In the genomic region with DNA sequence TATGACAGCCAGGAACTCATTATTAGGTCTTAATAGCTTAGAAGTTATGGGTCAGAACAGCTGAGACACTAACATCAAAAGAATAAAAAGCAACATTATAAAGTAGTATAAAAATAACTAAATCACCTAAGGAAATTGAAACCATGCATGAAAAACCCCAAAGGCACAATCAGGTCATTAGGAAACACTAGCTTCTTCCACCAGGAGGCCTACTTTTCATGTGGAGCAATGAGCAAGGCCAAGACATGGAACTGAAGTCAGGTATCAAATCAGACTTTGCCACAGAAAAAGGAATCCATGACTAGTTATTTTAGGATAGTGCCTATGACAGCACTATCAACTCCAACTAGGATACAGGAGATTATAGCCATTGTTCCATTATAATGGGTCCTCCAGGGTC, we compare ENCODE assay signal across 11 cellular contexts. TPM values are rescaled to one million over a fixed set of nuclear protein-coding genes. Genes with fewer than 3 reads are reported as not detected.
DNase-seq lines count a peak whose midpoint lies in the region; ATAC-seq, FAIRE-seq and TF ChIP-seq lines count a peak whose summit lies in the region.
"Had no signal": no experiment of that assay in that cellular context is flagged by ENCODE, and none has a peak within 500 bp of the region (broad histone marks: within the 10 kb centered on the region; RNA-seq: fewer than 3 reads in every experiment).

No MANE protein-coding gene starts in this region.

- no peak overlapping the region for H2AFZ ChIP-seq in Loucy (ENCODE audit: low read length)

- DNase-seq in activated T-cell treated with anti-CD3 and anti-CD28 coated beads, Interleukin-2, amount 50 U/mL, for 4 hours, result no peak
- DNase-seq in activated T-cell treated with anti-CD3 and anti-CD28 coated beads for 4 hours (no peak), bronchial epithelial cell (ENCODE audit: low read depth) (peak; percentile 11), retinal pigment epithelial cell (ENCODE audit: low read depth) (no peak)
- no peak for DNase-seq in effector CD8-positive, alpha-beta T cell (lab: John Stamatoyannopoulos, UW)
- no peak for DNase-seq in stimulated activated CD4-positive, alpha-beta T cell treated with anti-CD3 and anti-CD28 coated beads, Interleukin-2, amount 100 ng/mL, for 24 hours
- DNase-seq: activated naive CD8-positive, alpha-beta T cell treated with anti-CD3 and anti-CD28 coated beads, Interleukin-2, amount 10 ng/mL, durations not matched to agents 7 days and 5 days; foreskin melanocyte; spleen had no signal

- no peak for FAIRE-seq in bronchial epithelial cell (lab: Jason Lieb, UNC)

- peaks cover 47% of the 10 kb centered on the region for H3K36me3 Mint-ChIP-seq in activated T-cell treated with anti-CD3 and anti-CD28 coated beads, Interleukin-2, amount 50 U/mL, for 4 hours (ENCODE audit: insufficient read depth)

- ATAC-seq in activated T-cell treated with anti-CD3 and anti-CD28 coated beads, Interleukin-2, amount 50 U/mL, for 4 hours, result no peak
- no peak for ATAC-seq in HG03354 (IDR thresholded peaks at IDR 0.05; ENCODE audit: poor library complexity, severe bottlenecking, unreplicated experiment)

- peak overlapping the region; percentile 38 for H3K4me3 Mint-ChIP-seq in activated T-cell treated with anti-CD3 and anti-CD28 coated beads, Interleukin-2, amount 50 U/mL, for 4 hours
- H3K4me3 Mint-ChIP-seq: activated naive CD8-positive, alpha-beta T cell treated with anti-CD3 and anti-CD28 coated beads, Interleukin-2, amount 10 ng/mL, durations not matched to agents 7 days and 5 days had no signal

- peaks cover 5% of the 10 kb centered on the region for H3K4me1 ChIP-seq in Loucy (ENCODE audit: insufficient read depth, low read length, poor library complexity, severe bottlenecking)

- no peaks in the 10 kb centered on the region for H3F3A ChIP-seq in Loucy (ENCODE audit: low read depth)

- no peaks in the 10 kb centered on the region for H3K27me3 Mint-ChIP-seq in activated T-cell treated with anti-CD3 and anti-CD28 coated beads, Interleukin-2, amount 50 U/mL, for 4 hours (ENCODE audit: low read depth)
- H3K27me3 Mint-ChIP-seq: activated naive CD8-positive, alpha-beta T cell treated with anti-CD3 and anti-CD28 coated beads, Interleukin-2, amount 10 ng/mL, durations not matched to agents 7 days and 5 days had no signal

- TF ChIP-seq CTCF in Loucy (conservative IDR thresholded peaks at IDR 0.05; ENCODE audit: low read length) (peak; percentile 46), bronchial epithelial cell (IDR thresholded peaks at IDR 0.05; ENCODE audit: insufficient read depth, low read length, severe bottlenecking) (peak; percentile 21), retinal pigment epithelial cell (conservative IDR thresholded peaks at IDR 0.05; ENCODE audit: low read depth, low read length) (peak; percentile 30)

- H3K27me3 ChIP-seq in Loucy (ENCODE audit: insufficient read depth, low read length, poor library complexity, severe bottlenecking), result no peaks in the 10 kb centered on the region
- H3K27me3 ChIP-seq in bronchial epithelial cell (ENCODE audit: control insufficient read depth, insufficient read depth, low read length), result no peaks in the 10 kb centered on the region
- H3K27me3 ChIP-seq: spleen had no signal

- no peaks in the 10 kb centered on the region for H3K9me3 Mint-ChIP-seq in activated T-cell treated with anti-CD3 and anti-CD28 coated beads, Interleukin-2, amount 50 U/mL, for 4 hours
- H3K9me3 Mint-ChIP-seq: activated naive CD8-positive, alpha-beta T cell treated with anti-CD3 and anti-CD28 coated beads, Interleukin-2, amount 10 ng/mL, durations not matched to agents 7 days and 5 days had no signal

- no peaks in the 10 kb centered on the region for H3K9me3 ChIP-seq in Loucy (ENCODE audit: insufficient read depth, low read depth, low read length)
- H3K9me3 ChIP-seq: spleen had no signal

- H3K4me2 ChIP-seq in Loucy (ENCODE audit: low read depth, low read length, poor library complexity, severe bottlenecking), result peak overlapping the region; percentile 42

- H4K20me1 ChIP-seq in Loucy (ENCODE audit: insufficient read depth, low read length, poor library complexity, severe bottlenecking), result peaks cover 88% of the 10 kb centered on the region

- peaks cover 99% of the 10 kb centered on the region for H3K79me2 ChIP-seq in Loucy (ENCODE audit: insufficient read depth, low read length)

- H3K9ac ChIP-seq in Loucy (ENCODE audit: low read depth, low read length, poor library complexity, severe bottlenecking), result peak overlapping the region; percentile 13

- H3K36me3 ChIP-seq in Loucy (ENCODE audit: insufficient read depth, low read length), result peaks cover 33% of the 10 kb centered on the region; the same call in 1 of the 2 replicates
- H3K36me3 ChIP-seq in bronchial epithelial cell (ENCODE audit: control insufficient read depth, insufficient read depth, low read length), result no peaks in the 10 kb centered on the region

- no peaks in the 10 kb centered on the region for H3K9me2 ChIP-seq in Loucy (replicated peaks; ENCODE audit: low read depth, low read length)

- H3K4me3 ChIP-seq in Loucy (ENCODE audit: low read length, poor library complexity, severe bottlenecking) (no peak overlapping the region), bronchial epithelial cell (ENCODE audit: low read depth, low read length) (no peak overlapping the region), retinal pigment epithelial cell (ENCODE audit: low read length) (no peak overlapping the region)
- H3K4me3 ChIP-seq: spleen had no signal

- H3K4me1 Mint-ChIP-seq in activated T-cell treated with anti-CD3 and anti-CD28 coated beads, Interleukin-2, amount 50 U/mL, for 4 hours (ENCODE audit: low read depth), result peaks cover 53% of the 10 kb centered on the region

RNA-seq across cellular contexts. Expression of gene HUWE1, which starts 7.9 kb away (rescaled TPM):
- 100 to 1,000 TPM; 433 to 540 (median 440) TPM for total RNA-seq in activated T-cell treated with anti-CD3 and anti-CD28 coated beads, Interleukin-2, amount 50 U/mL, for 4 hours
- total RNA-seq in bronchial epithelial cell, result 48.4 and 84.2 TPM in 2 replicates
